In genomic region chr3:188914556-188914955, GRCh38 we compare ENCODE assay signal across 9 cellular contexts.
A peak's percentile ranks its signal among the peaks of the same experiment; 100 is the strongest.
DNase-seq lines count a peak whose midpoint lies in the region; ATAC-seq and TF ChIP-seq lines count a peak whose summit lies in the region.
"Had no signal": no experiment of that assay in that cellular context is flagged by ENCODE, and none has a peak within 500 bp of the region (broad histone marks: within the 10 kb centered on the region; RNA-seq: fewer than 3 reads in every experiment).

No MANE protein-coding gene starts in this region.

- DNase-seq in activated T-helper 2 cell treated with anti-CD3 and anti-CD28 coated beads, Interferon-gamma antibody, Interleukin-2, Interleukin-4, amounts not matched to agents 10 μg/mL and 5 μg/mL and 100 μg/mL, durations not matched to agents 14 hours and 24 hours and 36 hours (ENCODE audit: low spot score), result no peak
- DNase-seq in myocyte (ENCODE audit: low read depth), result peak; percentile 21
- no peak for DNase-seq in T1000 (lab: John Stamatoyannopoulos, UW)
- DNase-seq in posterior cingulate gyrus, result no peak
- DNase-seq in testis, result no peak
- DNase-seq: NCI-H69 had no signal

- peaks cover 3% of the 10 kb centered on the region for H3K27me3 Mint-ChIP-seq in activated T-helper 2 cell treated with anti-CD3 and anti-CD28 coated beads, Interferon-gamma antibody, Interleukin-2, Interleukin-4, amounts not matched to agents 10 μg/mL and 5 μg/mL and 100 μg/mL, durations not matched to agents 14 hours and 24 hours and 36 hours (ENCODE audit: low read depth)

- H3K27ac ChIP-seq in testis, result no peak overlapping the region

- TF ChIP-seq CTCF in testis (IDR thresholded peaks at IDR 0.05), result no peak

- H3K27ac Mint-ChIP-seq in activated T-helper 2 cell treated with anti-CD3 and anti-CD28 coated beads, Interferon-gamma antibody, Interleukin-2, Interleukin-4, amounts not matched to agents 10 μg/mL and 5 μg/mL and 100 μg/mL, durations not matched to agents 14 hours and 24 hours and 36 hours, result peak overlapping the region; percentile 83

- WGBS in testis, 2 donors, result 64 to 69% methylated on average over 2 of the region's 2 CpGs

- peaks cover 42% of the 10 kb centered on the region for H3K4me1 Mint-ChIP-seq in activated T-helper 2 cell treated with anti-CD3 and anti-CD28 coated beads, Interferon-gamma antibody, Interleukin-2, Interleukin-4, amounts not matched to agents 10 μg/mL and 5 μg/mL and 100 μg/mL, durations not matched to agents 14 hours and 24 hours and 36 hours (ENCODE audit: low read depth)

- TF ChIP-seq POLR2A in testis (IDR thresholded peaks at IDR 0.05), result no peak

- no peaks in the 10 kb centered on the region for H3K9me3 ChIP-seq in testis

- H3K36me3 Mint-ChIP-seq in activated T-helper 2 cell treated with anti-CD3 and anti-CD28 coated beads, Interferon-gamma antibody, Interleukin-2, Interleukin-4, amounts not matched to agents 10 μg/mL and 5 μg/mL and 100 μg/mL, durations not matched to agents 14 hours and 24 hours and 36 hours (ENCODE audit: low read depth), result peaks cover 6% of the 10 kb centered on the region

- H3K4me3 Mint-ChIP-seq in activated T-helper 2 cell treated with anti-CD3 and anti-CD28 coated beads, Interferon-gamma antibody, Interleukin-2, Interleukin-4, amounts not matched to agents 10 μg/mL and 5 μg/mL and 100 μg/mL, durations not matched to agents 14 hours and 24 hours and 36 hours (ENCODE audit: low read depth), result no peak overlapping the region

- H3K27me3 ChIP-seq in testis, result no peaks in the 10 kb centered on the region

- no peaks in the 10 kb centered on the region for H3K4me1 ChIP-seq in testis

- ATAC-seq in GM18511 (IDR thresholded peaks at IDR 0.05; ENCODE audit: unreplicated experiment), result peak; percentile 64
- ATAC-seq in HG02884 (IDR thresholded peaks at IDR 0.05; ENCODE audit: unreplicated experiment), result peak; percentile 67
- ATAC-seq in HG03097 (IDR thresholded peaks at IDR 0.05; ENCODE audit: low FRiP score, unreplicated experiment), result no peak

- intact Hi-C loops in activated T-helper 2 cell treated with anti-CD3 and anti-CD28 coated beads, Interferon-gamma antibody, Interleukin-2, Interleukin-4, amounts not matched to agents 10 μg/mL and 5 μg/mL and 100 μg/mL, durations not matched to agents 14 hours and 24 hours and 36 hours (cut with micrococcal nuclease), result loop anchor here (1.0 to 10.0 kb wide), 6 partner anchors 36 to 1176 kb away; partner anchors contain the start of gene LPP
- intact Hi-C loops in posterior cingulate gyrus (cut with DNase I) (no loop called here), testis (cut with DNase I; ENCODE audit: low total_unique reads) (no loop called here)

- no peak overlapping the region for H3K4me3 ChIP-seq in testis

- H3K36me3 ChIP-seq in testis (ENCODE audit: low read depth, missing control alignments), result no peaks in the 10 kb centered on the region

- peaks cover 3% of the 10 kb centered on the region for H3K9me3 Mint-ChIP-seq in activated T-helper 2 cell treated with anti-CD3 and anti-CD28 coated beads, Interferon-gamma antibody, Interleukin-2, Interleukin-4, amounts not matched to agents 10 μg/mL and 5 μg/mL and 100 μg/mL, durations not matched to agents 14 hours and 24 hours and 36 hours
